Comparison of ENCODE assay signal across 18 cellular contexts in genomic region chr21:28342229-28342810, GRCh38.
DNase-seq lines count a peak whose midpoint lies in the region; ATAC-seq, FAIRE-seq and TF ChIP-seq lines count a peak whose summit lies in the region.
"Had no signal": no experiment of that assay in that cellular context is flagged by ENCODE, and none has a peak within 500 bp of the region (broad histone marks: within the 10 kb centered on the region; RNA-seq: fewer than 3 reads in every experiment).

No MANE protein-coding gene starts in this region.

- WGBS in IMR-90 (ENCODE audit: extremely low coverage in 2 of 2, insufficient read length in 1 of 2), 2 experiments = no CpG with 5 or more reads among the region's 2 CpGs

- no peaks in the 10 kb centered on the region for H3K79me2 ChIP-seq in astrocyte (ENCODE audit: insufficient read depth, low read length)

- ATAC-seq in IMR-90 (ENCODE audit: low read depth) (no peak), HG03280 (IDR thresholded peaks at IDR 0.05; ENCODE audit: unreplicated experiment) (no peak), GM18505 (IDR thresholded peaks at IDR 0.05; ENCODE audit: unreplicated experiment) (no peak)

- peak overlapping the region; percentile 57; the same call in 1 of the 2 replicates for H3K18ac ChIP-seq in IMR-90 (ENCODE audit: low read depth, low read length)

- H3K4me3 Mint-ChIP-seq in astrocyte (ENCODE audit: unreplicated experiment) = no peak overlapping the region
- H3K4me3 Mint-ChIP-seq: B cell; CD4-positive, alpha-beta T cell had no signal

- CTCF ChIA-PET in IMR-90 (lab: Yijun Ruan, JAX) = no interaction called here

- BruUV-seq in IMR-90 (replicated peaks; lab: Mats Ljungman, UMichigan) = no TSS peak

- H3K36me3 ChIP-seq in IMR-90 (ENCODE audit: control insufficient read depth, insufficient read depth, low read length) (no peaks in the 10 kb centered on the region), astrocyte (ENCODE audit: insufficient read depth, low read length) (no peaks in the 10 kb centered on the region)
- H3K36me3 ChIP-seq: Peyer's patch had no signal

- no peak overlapping the region for H3K14ac ChIP-seq in IMR-90 (replicated peaks; ENCODE audit: low read depth, low read length)

- H3K79me1 ChIP-seq in IMR-90 (ENCODE audit: low read depth in 1 of 2, low read length in 2 of 2) = no peaks in the 10 kb centered on the region

- H3K4me3 ChIP-seq in IMR-90 (ENCODE audit: insufficient read depth, low read depth, low read length) (no peak overlapping the region), astrocyte (ENCODE audit: insufficient read depth, low read depth, low read length) (no peak overlapping the region), skeletal muscle cell (ENCODE audit: low read depth, low read length) (no peak overlapping the region)
- H3K4me3 ChIP-seq: Peyer's patch had no signal

- H3K9me3 ChIP-seq in IMR-90 (ENCODE audit: control insufficient read depth, insufficient read depth, low read length) (no peaks in the 10 kb centered on the region), astrocyte (ENCODE audit: insufficient read depth, low read depth, low read length) (no peaks in the 10 kb centered on the region)
- H3K9me3 ChIP-seq: Peyer's patch had no signal

- no peak overlapping the region for H2BK20ac ChIP-seq in IMR-90 (ENCODE audit: low read depth, low read length)

- no peak for DNase-seq in IMR-90
- peak; percentile 69 for DNase-seq in astrocyte (ENCODE audit: low read depth)
- DNase-seq in iris pigment epithelial cell (ENCODE audit: low read depth) = peak; percentile 13
- peak; percentile 20 for DNase-seq in skeletal muscle cell (ENCODE audit: low read depth)
- DNase-seq in stimulated activated CD4-positive, alpha-beta T cell treated with anti-CD3 and anti-CD28 coated beads, Interleukin-12 subunit alpha, Interleukin-12 subunit beta, amount 100 ng/mL, for 4 hours = no peak
- DNase-seq: CD4-positive, alpha-beta T cell; DMS79; GF-D8; GOT3; NCI-H1417; NCI-H1930; NCI-H2171 treated with DMSO at 0.1 percent for 48 hours; NCI-H774; Peyer's patch; SHP77 had no signal

- no peak for TF ChIP-seq RAD21 in IMR-90 (IDR thresholded peaks at IDR 0.05; ENCODE audit: low read length)

- in situ Hi-C loops in IMR-90 (cut with MboI; ENCODE audit: low sequenced_read_pairs) = loop anchor here (10.0 to 25.0 kb wide), 2 partner anchors 182 to 780 kb away; no protein-coding TSS in a partner anchor

- no peak for TF ChIP-seq CTCF in IMR-90 (conservative IDR thresholded peaks at IDR 0.05; ENCODE audit: low read depth, low read length)
- TF ChIP-seq CTCF in astrocyte (IDR thresholded peaks at IDR 0.05; ENCODE audit: insufficient read depth, low read depth, low read length) = no peak

- H3K4ac ChIP-seq in IMR-90 (ENCODE audit: low read depth, low read length) = no peak overlapping the region

- no peak overlapping the region for H4K91ac ChIP-seq in IMR-90 (ENCODE audit: insufficient read depth, low read depth, low read length)

- H2BK5ac ChIP-seq in IMR-90 (ENCODE audit: low read depth, low read length, poor library complexity, severe bottlenecking) = no peak overlapping the region

- H3K27ac ChIP-seq in IMR-90 (ENCODE audit: insufficient read depth, low read length) (no peak overlapping the region), astrocyte (ENCODE audit: low read depth, low read length) (no peak overlapping the region)
- H3K27ac ChIP-seq: Peyer's patch had no signal

- no peak overlapping the region for H2BK120ac ChIP-seq in IMR-90 (ENCODE audit: low read depth, low read length)

- H4K8ac ChIP-seq in IMR-90 (ENCODE audit: low read depth in 2 of 2, low read length in 2 of 2) = peak overlapping the region; percentile 0 to 19; a peak in 1 of 4 replicates

- H3K27me3 Mint-ChIP-seq in astrocyte (ENCODE audit: low read depth, unreplicated experiment) = peaks cover 4% of the 10 kb centered on the region
- H3K27me3 Mint-ChIP-seq: B cell; CD4-positive, alpha-beta T cell had no signal

- no peak overlapping the region for H2AK5ac ChIP-seq in IMR-90 (ENCODE audit: low read depth, low read length)

- POLR2A ChIA-PET in IMR-90 (lab: Charles Lee; ENCODE audit: unreplicated experiment) = no interaction called here

- H3K9ac ChIP-seq in IMR-90 (ENCODE audit: low read depth, low read length) (no peak overlapping the region), astrocyte (ENCODE audit: low read length) (no peak overlapping the region)

- peaks cover 8% of the 10 kb centered on the region for H3K4me1 Mint-ChIP-seq in astrocyte (ENCODE audit: low read depth, unreplicated experiment)

- H2AFZ ChIP-seq in IMR-90 (replicated peaks; ENCODE audit: low read length, poor library complexity) = no peak overlapping the region
- no peak overlapping the region for H2AFZ ChIP-seq in astrocyte (ENCODE audit: low read depth, low read length)

- no peak overlapping the region for H3K23ac ChIP-seq in IMR-90 (ENCODE audit: low read depth, low read length)

- no peaks in the 10 kb centered on the region for H4K20me1 ChIP-seq in IMR-90 (ENCODE audit: insufficient read depth, low read length)
- no peaks in the 10 kb centered on the region for H4K20me1 ChIP-seq in astrocyte (ENCODE audit: insufficient read depth, low read length)

- intact Hi-C loops in IMR-90 (cut with micrococcal nuclease) = no loop called here

- H2BK15ac ChIP-seq in IMR-90 (ENCODE audit: low read depth, low read length) = no peak overlapping the region

- no peaks in the 10 kb centered on the region for H3K36me3 Mint-ChIP-seq in astrocyte (ENCODE audit: low read depth, unreplicated experiment)

- dilution Hi-C loops in IMR-90 (cut with HindIII; ENCODE audit: low sequenced_read_pairs, unreplicated experiment) = no loop called here

- no peak overlapping the region for H2AK9ac ChIP-seq in IMR-90 (replicated peaks; ENCODE audit: low read depth, low read length, poor library complexity)

- TF ChIP-seq POLR2A in IMR-90 (IDR thresholded peaks at IDR 0.05; ENCODE audit: low read depth, low read length) = no peak
- TF ChIP-seq POLR2A in GM18505 (IDR thresholded peaks at IDR 0.05; ENCODE audit: borderline replicate concordance, extremely low read depth, insufficient read depth, insufficient read length) = no peak

- H3K9me3 Mint-ChIP-seq in astrocyte (ENCODE audit: unreplicated experiment) = no peaks in the 10 kb centered on the region
- H3K9me3 Mint-ChIP-seq: CD4-positive, alpha-beta T cell had no signal

- H3K56ac ChIP-seq in IMR-90 (ENCODE audit: extremely low read depth, insufficient read depth, low read length) = no peak overlapping the region

- H3K4me2 ChIP-seq in IMR-90 (ENCODE audit: low read depth, low read length) (no peak overlapping the region), astrocyte (ENCODE audit: low read length) (no peak overlapping the region)

- no peaks in the 10 kb centered on the region for H3K9me1 ChIP-seq in IMR-90 (ENCODE audit: insufficient read depth, low read length)

- H4K5ac ChIP-seq in IMR-90 (ENCODE audit: low read depth, low read length) = peak overlapping the region; percentile 44; the same call in 1 of the 2 replicates

- FAIRE-seq in astrocyte (lab: Jason Lieb, UNC) = peak; percentile 59

- H3K4me1 ChIP-seq in IMR-90 (ENCODE audit: control insufficient read depth, insufficient read depth, low read length) (peaks cover 2% of the 10 kb centered on the region), astrocyte (ENCODE audit: insufficient read depth, low read length) (no peaks in the 10 kb centered on the region)
- H3K4me1 ChIP-seq: Peyer's patch had no signal

- H3K27ac Mint-ChIP-seq in astrocyte (ENCODE audit: unreplicated experiment) = peak overlapping the region; percentile 6
- H3K27ac Mint-ChIP-seq: B cell; CD4-positive, alpha-beta T cell had no signal

- no peaks in the 10 kb centered on the region for H3K27me3 ChIP-seq in IMR-90 (ENCODE audit: control insufficient read depth, insufficient read depth, low read length)
- H3K27me3 ChIP-seq in astrocyte (ENCODE audit: insufficient read depth, low read length) = no peaks in the 10 kb centered on the region
- H3K27me3 ChIP-seq: Peyer's patch had no signal

TF ChIP-seq in IMR-90, 13 proteins besides CTCF, POLR2A, EP300 and RAD21:
- TF ChIP-seq, protein P1, sequence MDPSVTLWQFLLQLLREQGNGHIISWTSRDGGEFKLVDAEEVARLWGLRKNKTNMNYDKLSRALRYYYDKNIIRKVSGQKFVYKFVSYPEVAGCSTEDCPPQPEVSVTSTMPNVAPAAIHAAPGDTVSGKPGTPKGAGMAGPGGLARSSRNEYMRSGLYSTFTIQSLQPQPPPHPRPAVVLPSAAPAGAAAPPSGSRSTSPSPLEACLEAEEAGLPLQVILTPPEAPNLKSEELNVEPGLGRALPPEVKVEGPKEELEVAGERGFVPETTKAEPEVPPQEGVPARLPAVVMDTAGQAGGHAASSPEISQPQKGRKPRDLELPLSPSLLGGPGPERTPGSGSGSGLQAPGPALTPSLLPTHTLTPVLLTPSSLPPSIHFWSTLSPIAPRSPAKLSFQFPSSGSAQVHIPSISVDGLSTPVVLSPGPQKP (IDR thresholded peaks at IDR 0.05; ENCODE audit: borderline replicate concordance, low read depth, low read length) = no peak
- TF ChIP-seq MAZ (IDR thresholded peaks at IDR 0.05; ENCODE audit: borderline replicate concordance, low read depth, low read length) = no peak
- no peak for TF ChIP-seq CHD1 (IDR thresholded peaks at IDR 0.05; ENCODE audit: low read depth, low read length)
- TF ChIP-seq SMC3 (IDR thresholded peaks at IDR 0.05; ENCODE audit: low read depth, low read length) = no peak
- TF ChIP-seq FOS (IDR thresholded peaks at IDR 0.05; ENCODE audit: low read depth, low read length) = no peak
- TF ChIP-seq RFX5 (IDR thresholded peaks at IDR 0.05; ENCODE audit: low read depth, low read length) = no peak
- no peak for TF ChIP-seq CEBPB (IDR thresholded peaks at IDR 0.05; ENCODE audit: low read depth, low read length)
- TF ChIP-seq, protein P2, sequence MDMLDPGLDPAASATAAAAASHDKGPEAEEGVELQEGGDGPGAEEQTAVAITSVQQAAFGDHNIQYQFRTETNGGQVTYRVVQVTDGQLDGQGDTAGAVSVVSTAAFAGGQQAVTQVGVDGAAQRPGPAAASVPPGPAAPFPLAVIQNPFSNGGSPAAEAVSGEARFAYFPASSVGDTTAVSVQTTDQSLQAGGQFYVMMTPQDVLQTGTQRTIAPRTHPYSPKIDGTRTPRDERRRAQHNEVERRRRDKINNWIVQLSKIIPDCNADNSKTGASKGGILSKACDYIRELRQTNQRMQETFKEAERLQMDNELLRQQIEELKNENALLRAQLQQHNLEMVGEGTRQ (IDR thresholded peaks at IDR 0.05; ENCODE audit: low read depth, low read length) = no peak
- TF ChIP-seq MXI1 (IDR thresholded peaks at IDR 0.05; ENCODE audit: borderline replicate concordance, low read depth, low read length) = no peak

Comparison
In these comparisons a context has a peak if more than half of its experiments do, and no peak if none do; other contexts are left out.
1. DNase-seq: peak in astrocyte (single experiment), iris pigment epithelial cell (single experiment) and skeletal muscle cell (single experiment); none in IMR-90 (single experiment) and stimulated activated CD4-positive, alpha-beta T cell treated with anti-CD3 and anti-CD28 coated beads, Interleukin-12 subunit alpha, Interleukin-12 subunit beta, amount 100 ng/mL, for 4 hours (single experiment).